1 cellular context compared by ENCODE assay signal in genomic region chr6:167975449-167975848, GRCh38.
TF ChIP-seq lines count a peak whose summit lies in the region.

No MANE protein-coding gene starts in this region.

TF ChIP-seq in HepG2, 621 proteins besides CTCF, POLR2A, EP300 and RAD21 (continued from another document):
- TF ChIP-seq ZNF687 (CRISPR knock-in tag; IDR thresholded peaks at IDR 0.05) = peak; percentile 25; the same call in 1 of the 2 replicates
- TF ChIP-seq ZNF3 (CRISPR knock-in tag; IDR thresholded peaks at IDR 0.05) = no peak
- 0 out of 2 replicates have a peak, but pooled peaks have one; percentile 20 for TF ChIP-seq ATF7-NPFF (CRISPR knock-in tag; IDR thresholded peaks at IDR 0.05; ENCODE audit: low read depth)
- no peak for TF ChIP-seq RCOR2 (CRISPR knock-in tag; IDR thresholded peaks at IDR 0.05)
- TF ChIP-seq RBM22 (optimal IDR thresholded peaks at IDR 0.05; ENCODE audit: low read length) = peak; percentile 42
- TF ChIP-seq ZNF776 (CRISPR knock-in tag; IDR thresholded peaks at IDR 0.05) = 0 out of 2 replicates have a peak, but pooled peaks have one; percentile 29
- 0 out of 2 replicates have a peak, but pooled peaks have one; percentile 11 for TF ChIP-seq RXRA (CRISPR knock-in tag; IDR thresholded peaks at IDR 0.05)
- no peak for TF ChIP-seq BCLAF1 (IDR thresholded peaks at IDR 0.05)
- 0 out of 2 replicates have a peak, but pooled peaks have one; percentile 65 for TF ChIP-seq PAF1 (CRISPR knock-in tag; IDR thresholded peaks at IDR 0.05)
- 0 out of 2 replicates have a peak, but pooled peaks have one; percentile 44 for TF ChIP-seq CHCHD3 (CRISPR knock-in tag; IDR thresholded peaks at IDR 0.05)
- peak; percentile 48; the same call in 1 of the 2 replicates for TF ChIP-seq ZBTB38 (CRISPR knock-in tag; IDR thresholded peaks at IDR 0.05)
- TF ChIP-seq AKAP8 (CRISPR knock-in tag; IDR thresholded peaks at IDR 0.05) = peak; percentile 66; the same call in 1 of the 2 replicates
